ENCODE assay signal across 9 cellular contexts in genomic region chr1:225480825-225481434, GRCh38.
A peak's percentile ranks its signal among the peaks of the same experiment; 100 is the strongest.
DNase-seq lines count a peak whose midpoint lies in the region; ATAC-seq, FAIRE-seq and TF ChIP-seq lines count a peak whose summit lies in the region.
"Had no signal": no experiment of that assay in that cellular context is flagged by ENCODE, and none has a peak within 500 bp of the region (broad histone marks: within the 10 kb centered on the region; RNA-seq: fewer than 3 reads in every experiment).

No MANE protein-coding gene starts in this region.

- DNase-seq in D721Med (ENCODE audit: insufficient read length, low spot score) (peak; percentile 89), NCI-H748 treated with DMSO at 0.1 percent for 48 hours (lab: John Stamatoyannopoulos, UW) (peak; percentile 79), iPS-NIHi11 (ENCODE audit: low spot score) (peak; percentile 82), amniotic stem cell (lab: John Stamatoyannopoulos, UW) (no peak)
- DNase-seq in activated naive CD4-positive, alpha-beta T cell treated with anti-CD3 and anti-CD28 coated beads, Interleukin-2, amount 10 ng/mL, durations not matched to agents 7 days and 5 days, result peak; percentile 73
- peak in 1 of 2 donors; percentile 72 for DNase-seq in stimulated activated effector memory CD8-positive, alpha-beta T cell treated with anti-CD3 and anti-CD28 coated beads, Interleukin-12 subunit alpha, Interleukin-12 subunit beta, amount 100 ng/mL, for 72 hours (ENCODE audit: low spot score in 2 of 2)

- peaks cover 36% of the 10 kb centered on the region for H3K27me3 Mint-ChIP-seq in activated naive CD4-positive, alpha-beta T cell treated with anti-CD3 and anti-CD28 coated beads, Interleukin-2, amount 10 ng/mL, durations not matched to agents 7 days and 5 days

- peaks cover 33% of the 10 kb centered on the region for H3K4me1 Mint-ChIP-seq in activated naive CD4-positive, alpha-beta T cell treated with anti-CD3 and anti-CD28 coated beads, Interleukin-2, amount 10 ng/mL, durations not matched to agents 7 days and 5 days
- H3K4me1 Mint-ChIP-seq in stimulated activated effector memory CD8-positive, alpha-beta T cell treated with anti-CD3 and anti-CD28 coated beads, Interleukin-12 subunit alpha, Interleukin-12 subunit beta, amount 100 ng/mL, for 72 hours, result peaks cover 27% of the 10 kb centered on the region

- H3K4me3 Mint-ChIP-seq in activated naive CD4-positive, alpha-beta T cell treated with anti-CD3 and anti-CD28 coated beads, Interleukin-2, amount 10 ng/mL, durations not matched to agents 7 days and 5 days, result no peak overlapping the region
- H3K4me3 Mint-ChIP-seq in stimulated activated effector memory CD8-positive, alpha-beta T cell treated with anti-CD3 and anti-CD28 coated beads, Interleukin-12 subunit alpha, Interleukin-12 subunit beta, amount 100 ng/mL, for 72 hours, result no peak overlapping the region

- peak; percentile 83 for TF ChIP-seq CTCF in D721Med (IDR thresholded peaks at IDR 0.05; ENCODE audit: insufficient read depth, missing control alignments)

- peaks cover 7% of the 10 kb centered on the region for H3K36me3 Mint-ChIP-seq in activated naive CD4-positive, alpha-beta T cell treated with anti-CD3 and anti-CD28 coated beads, Interleukin-2, amount 10 ng/mL, durations not matched to agents 7 days and 5 days
- no peaks in the 10 kb centered on the region for H3K36me3 Mint-ChIP-seq in stimulated activated effector memory CD8-positive, alpha-beta T cell treated with anti-CD3 and anti-CD28 coated beads, Interleukin-12 subunit alpha, Interleukin-12 subunit beta, amount 100 ng/mL, for 72 hours

- H3K27ac Mint-ChIP-seq in activated naive CD4-positive, alpha-beta T cell treated with anti-CD3 and anti-CD28 coated beads, Interleukin-2, amount 10 ng/mL, durations not matched to agents 7 days and 5 days, result no peak overlapping the region
- no peak overlapping the region for H3K27ac Mint-ChIP-seq in stimulated activated effector memory CD8-positive, alpha-beta T cell treated with anti-CD3 and anti-CD28 coated beads, Interleukin-12 subunit alpha, Interleukin-12 subunit beta, amount 100 ng/mL, for 72 hours

- CTCF ChIA-PET in activated naive CD4-positive, alpha-beta T cell treated with anti-CD3 and anti-CD28 coated beads, Interleukin-2, amount 10 ng/mL, durations not matched to agents 7 days and 5 days (lab: Charles Lee), result interaction anchor here (0.6 to 3.9 kb wide), 15 partner anchors 8 to 628 kb away, joined by 3 to 14 read pairs (median 4); no protein-coding TSS in a partner anchor

- ATAC-seq in GM19438 (IDR thresholded peaks at IDR 0.05; ENCODE audit: low read depth, unreplicated experiment), result peak; percentile 73
- ATAC-seq in HG03442 (IDR thresholded peaks at IDR 0.05; ENCODE audit: unreplicated experiment), result peak; percentile 91
- peak; percentile 73 for ATAC-seq in stimulated activated effector memory CD8-positive, alpha-beta T cell treated with anti-CD3 and anti-CD28 coated beads, Interleukin-12 subunit alpha, Interleukin-12 subunit beta, amount 100 ng/mL, for 72 hours

- no peaks in the 10 kb centered on the region for H3K9me3 Mint-ChIP-seq in activated naive CD4-positive, alpha-beta T cell treated with anti-CD3 and anti-CD28 coated beads, Interleukin-2, amount 10 ng/mL, durations not matched to agents 7 days and 5 days
- no peaks in the 10 kb centered on the region for H3K9me3 Mint-ChIP-seq in stimulated activated effector memory CD8-positive, alpha-beta T cell treated with anti-CD3 and anti-CD28 coated beads, Interleukin-12 subunit alpha, Interleukin-12 subunit beta, amount 100 ng/mL, for 72 hours

- no peak for FAIRE-seq in D721Med (lab: Jason Lieb, UNC)
- FAIRE-seq: TTC549 had no signal
